Comparison of ENCODE assay signal across 9 cellular contexts in genomic region chr1:39159224-39160036, GRCh38. TPM values are rescaled to one million over a fixed set of nuclear protein-coding genes. Genes with fewer than 3 reads are reported as not detected.
DNase-seq lines count a peak whose midpoint lies in the region; FAIRE-seq and TF ChIP-seq lines count a peak whose summit lies in the region.
"Had no signal": no experiment of that assay in that cellular context is flagged by ENCODE, and none has a peak within 500 bp of the region (broad histone marks: within the 10 kb centered on the region; RNA-seq: fewer than 3 reads in every experiment).

No MANE protein-coding gene starts in this region.

- H3K27ac ChIP-seq in SJCRH30 = peak overlapping the region; percentile 36

- no peaks in the 10 kb centered on the region for H3K36me3 ChIP-seq in SJCRH30

- no peaks in the 10 kb centered on the region for H3K27me3 ChIP-seq in SJCRH30

- no peaks in the 10 kb centered on the region for H3K9me3 Mint-ChIP-seq in osteocyte (ENCODE audit: unreplicated experiment)

- no peaks in the 10 kb centered on the region for H3K9me3 ChIP-seq in SJCRH30 (replicated peaks)

- TF ChIP-seq CTCF in fibroblast of the aortic adventitia (IDR thresholded peaks at IDR 0.05; ENCODE audit: insufficient read depth, low read length) = no peak
- no peak for TF ChIP-seq CTCF in osteocyte (IDR thresholded peaks at IDR 0.05)

- H3K4me1 ChIP-seq in SJCRH30 = peaks cover 35% of the 10 kb centered on the region

- H3K4me3 ChIP-seq in SJCRH30 (0 out of 2 replicates have a peak overlapping the region, but pooled peaks have one; percentile 6), fibroblast of the aortic adventitia (ENCODE audit: low read depth, low read length) (no peak overlapping the region)

- no peak for FAIRE-seq in GM12892 (lab: Jason Lieb, UNC)

- H3K4me1 Mint-ChIP-seq in osteocyte (ENCODE audit: unreplicated experiment) = peaks cover 78% of the 10 kb centered on the region

- H3K4me3 Mint-ChIP-seq in osteocyte (ENCODE audit: unreplicated experiment) = no peak overlapping the region

- H3K27me3 Mint-ChIP-seq in osteocyte (ENCODE audit: unreplicated experiment) = no peaks in the 10 kb centered on the region

- DNase-seq in DMS53 treated with DMSO at 0.1 percent for 48 hours (lab: John Stamatoyannopoulos, UW; ENCODE audit: unreplicated experiment) (peak; percentile 66), SJCRH30 (no peak), fibroblast of the aortic adventitia (ENCODE audit: low read depth) (peak; percentile 77), osteocyte (ENCODE audit: extremely low spot score, unreplicated experiment) (no peak), T-helper 2 cell (no peak), posterior cingulate gyrus (no peak), GM12892 (ENCODE audit: insufficient read length) (no peak), NAMALWA (ENCODE audit: low spot score) (no peak)
- DNase-seq: midbrain had no signal

- intact Hi-C loops in posterior cingulate gyrus (cut with DNase I) = no loop called here

- peaks cover 5% of the 10 kb centered on the region for H3K36me3 Mint-ChIP-seq in osteocyte (ENCODE audit: unreplicated experiment)

- TF ChIP-seq POLR2A in GM12892 (IDR thresholded peaks at IDR 0.05; ENCODE audit: low read depth, low read length) = no peak

- H3K27ac Mint-ChIP-seq in osteocyte (ENCODE audit: unreplicated experiment) = peak overlapping the region; percentile 81

RNA-seq across cellular contexts. Expression of gene MACF1, which starts 45.1 kb away (rescaled TPM):
- 160 and 172 TPM in 2 replicates for total RNA-seq in SJCRH30 (2014; rRNA removed; shearing (Covaris generic))
- 284 and 368 TPM in 2 replicates for total RNA-seq in fibroblast of the aortic adventitia (ENCODE audit: low replicate concordance)
- total RNA-seq in osteocyte = 431 and 452 TPM in 2 replicates
- polyA plus RNA-seq in GM12892 (2012; ENCODE audit: missing spikeins) = 93.7 TPM

Comparison
In these comparisons a context has a peak if more than half of its experiments do, and no peak if none do; other contexts are left out.
1. DNase-seq: peak in DMS53 treated with DMSO at 0.1 percent for 48 hours (single experiment) and fibroblast of the aortic adventitia (single experiment); none in SJCRH30 (0 of 2), osteocyte (single experiment), T-helper 2 cell (0 of 5), posterior cingulate gyrus (0 of 10), GM12892 (single experiment) and NAMALWA (single experiment).